ENCODE assay signal across 8 cellular contexts in the genomic region with DNA sequence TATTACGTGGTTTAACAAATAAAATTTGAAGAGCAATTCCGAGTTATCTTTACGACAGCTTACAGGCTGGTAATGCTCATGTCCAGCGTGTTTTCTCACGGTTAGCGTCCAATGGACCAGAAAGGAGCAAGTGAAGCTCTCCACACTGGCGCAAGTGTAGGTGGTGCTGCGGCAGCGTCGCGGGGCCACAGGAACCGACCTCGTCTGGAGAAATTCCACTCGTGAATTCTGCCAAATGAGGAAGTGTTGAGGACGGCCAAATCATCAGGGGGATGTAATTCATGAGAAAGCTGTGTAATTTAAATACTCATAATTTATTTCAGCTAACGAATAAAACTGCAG. TPM values are rescaled to one million over a fixed set of nuclear protein-coding genes. Genes with fewer than 3 reads are reported as not detected.
DNase-seq lines count a peak whose midpoint lies in the region; ATAC-seq and TF ChIP-seq lines count a peak whose summit lies in the region.

No MANE protein-coding gene starts in this region.

- H3K27me3 ChIP-seq in SJCRH30: no peaks in the 10 kb centered on the region

- DNase-seq in SJCRH30 (no peak), fibroblast of villous mesenchyme (ENCODE audit: low read depth) (no peak), sciatic nerve (ENCODE audit: low spot score) (no peak), NCI-H82 (lab: John Stamatoyannopoulos, UW) (no peak), SHP77 (lab: John Stamatoyannopoulos, UW) (no peak), D341Med (ENCODE audit: low spot score) (no peak)

- H3K36me3 ChIP-seq in SJCRH30: peaks cover 19% of the 10 kb centered on the region

- peak; percentile 3 for ATAC-seq in GM18520 (IDR thresholded peaks at IDR 0.05; ENCODE audit: unreplicated experiment)
- peak; percentile 31 for ATAC-seq in HG02678 (IDR thresholded peaks at IDR 0.05; ENCODE audit: unreplicated experiment)
- ATAC-seq in sciatic nerve: peak; percentile 45

- intact Hi-C loops in sciatic nerve (cut with DNase I): loop anchor here (10.0 kb wide), 1 partner anchor 119 kb away; a partner anchor contains a TSS

- H3K27ac ChIP-seq in SJCRH30: no peak overlapping the region; the same call in 1 of the 2 replicates

- H3K9me3 ChIP-seq in SJCRH30 (replicated peaks): no peaks in the 10 kb centered on the region

- peaks cover 3% of the 10 kb centered on the region; the same call in 1 of the 2 replicates for H3K4me1 ChIP-seq in SJCRH30

- H3K4me3 ChIP-seq in SJCRH30: peak overlapping the region; percentile 82
- peak overlapping the region; percentile 89 for H3K4me3 ChIP-seq in fibroblast of villous mesenchyme (ENCODE audit: low read depth, low read length)

- no peak for TF ChIP-seq CTCF in fibroblast of villous mesenchyme (IDR thresholded peaks at IDR 0.05; ENCODE audit: insufficient read depth, low read depth, low read length)

RNA-seq across cellular contexts. Expression of a gene that starts 0.3 kb away (rescaled TPM):
- total RNA-seq in SJCRH30 (2014; rRNA removed; shearing (Covaris generic)): 15.0 and 17.2 TPM in 2 replicates
- 10.0 and 16.8 TPM in 2 replicates for total RNA-seq in fibroblast of villous mesenchyme
- 32.8 TPM for total RNA-seq in sciatic nerve
